ENCODE assay signal across 32 cellular contexts in genomic region chr4:57945298-57945697, GRCh38.
"Had no signal": no experiment of that assay in that cellular context is flagged by ENCODE, and none has a peak within 500 bp of the region (broad histone marks: within the 10 kb centered on the region; RNA-seq: fewer than 3 reads in every experiment).

No MANE protein-coding gene starts in this region.

- H3K4me1 Mint-ChIP-seq: activated naive CD8-positive, alpha-beta T cell treated with anti-CD3 and anti-CD28 coated beads, Interleukin-2, amount 10 ng/mL, durations not matched to agents 7 days and 5 days had no signal

- H3K27ac Mint-ChIP-seq: activated CD8-positive, alpha-beta T cell treated with anti-CD3 and anti-CD28 coated beads for 36 hours; activated naive CD8-positive, alpha-beta T cell treated with anti-CD3 and anti-CD28 coated beads, Interleukin-2, amount 10 ng/mL, durations not matched to agents 7 days and 5 days; activated T-cell treated with anti-CD3 and anti-CD28 coated beads, Interleukin-2, amount 50 U/mL, for 72 hours; activated T-helper 2 cell treated with anti-CD3 and anti-CD28 coated beads, Interferon-gamma antibody, Interleukin-2, Interleukin-4, amounts not matched to agents 10 μg/mL and 5 μg/mL and 100 μg/mL, durations not matched to agents 14 hours and 24 hours and 36 hours; T-helper 2 cell treated with Interferon-gamma antibody and Interleukin-4, amounts not matched to agents 5 μg/mL and 100 μg/mL, for 36 hours had no signal

- H3K27ac ChIP-seq: adrenal gland, breast epithelium, SJCRH30 had no signal

- DNase-seq: activated CD4-positive, alpha-beta T cell treated with anti-CD3 and anti-CD28 coated beads for 4 hours; activated CD8-positive, alpha-beta memory T cell treated with anti-CD3 and anti-CD28 coated beads, Interleukin-2, amount 50 U/mL, for 4 hours; activated CD8-positive, alpha-beta T cell treated with anti-CD3 and anti-CD28 coated beads for 36 hours; activated gamma-delta T cell treated with Interleukin-2 at 50 U/mL for 16 hours; activated naive CD4-positive, alpha-beta T cell treated with anti-CD3 and anti-CD28 coated beads, Interleukin-2, amount 50 U/mL, for 16 hours; activated naive CD8-positive, alpha-beta T cell treated with anti-CD3 and anti-CD28 coated beads, Interleukin-2, amount 10 ng/mL, durations not matched to agents 7 days and 5 days; activated T-cell treated with anti-CD3 and anti-CD28 coated beads, Interleukin-2, amount 50 U/mL, for 72 hours; adrenal gland; aorta; central memory CD4-positive, alpha-beta T cell; MG63; MV-4-11; NCI-H1092 treated with DMSO at 0.1 percent for 48 hours; NCI-H1417 treated with DMSO at 0.1 percent for 48 hours; NCI-H1694; NCI-H2029; NCI-H2107; NCI-H2171 treated with DMSO at 0.1 percent for 48 hours; NCI-H226; NCI-H526 treated with DMSO at 0.1 percent for 48 hours; NCI-H82; OCI-M1; Right ventricle myocardium superior; RPMI8226; SJCRH30; SK-N-SH; SW 1271 had no signal

- H3K9me2 ChIP-seq: SK-N-SH had no signal

- H3K36me3 Mint-ChIP-seq: activated naive CD8-positive, alpha-beta T cell treated with anti-CD3 and anti-CD28 coated beads, Interleukin-2, amount 10 ng/mL, durations not matched to agents 7 days and 5 days had no signal

- H3K4me3 Mint-ChIP-seq: activated CD8-positive, alpha-beta T cell treated with anti-CD3 and anti-CD28 coated beads for 36 hours; activated naive CD8-positive, alpha-beta T cell treated with anti-CD3 and anti-CD28 coated beads, Interleukin-2, amount 10 ng/mL, durations not matched to agents 7 days and 5 days; activated T-cell treated with anti-CD3 and anti-CD28 coated beads, Interleukin-2, amount 50 U/mL, for 72 hours; T-helper 2 cell treated with Interferon-gamma antibody and Interleukin-4, amounts not matched to agents 5 μg/mL and 100 μg/mL, for 36 hours had no signal

- ATAC-seq: activated CD4-positive, CD25-positive, alpha-beta regulatory T cell treated with anti-CD3 and anti-CD28 coated beads, Interleukin-2, amount 50 U/mL, for 24 hours; activated CD8-positive, alpha-beta T cell treated with anti-CD3 and anti-CD28 coated beads for 36 hours; activated T-cell treated with anti-CD3 and anti-CD28 coated beads, Interleukin-2, amount 50 U/mL, for 72 hours; Panc1 had no signal

- H3K4me2 ChIP-seq: SK-N-SH had no signal

- H3K27me3 Mint-ChIP-seq: activated CD8-positive, alpha-beta T cell treated with anti-CD3 and anti-CD28 coated beads for 36 hours; activated naive CD8-positive, alpha-beta T cell treated with anti-CD3 and anti-CD28 coated beads, Interleukin-2, amount 10 ng/mL, durations not matched to agents 7 days and 5 days had no signal

- H3K27me3 ChIP-seq: adrenal gland, breast epithelium, MG63 had no signal

- H3K4me1 ChIP-seq: adrenal gland, breast epithelium, SJCRH30 had no signal

- H3K9me3 ChIP-seq: adrenal gland, breast epithelium, MG63, SJCRH30, SK-N-SH had no signal

- H3K36me3 ChIP-seq: adrenal gland, breast epithelium, MG63, SJCRH30 had no signal

- H3K4me3 ChIP-seq: adrenal gland, breast epithelium, MG63, SJCRH30 had no signal

- H3K9ac ChIP-seq: SK-N-SH had no signal
